17 cellular contexts compared by ENCODE assay signal in the genomic region with DNA sequence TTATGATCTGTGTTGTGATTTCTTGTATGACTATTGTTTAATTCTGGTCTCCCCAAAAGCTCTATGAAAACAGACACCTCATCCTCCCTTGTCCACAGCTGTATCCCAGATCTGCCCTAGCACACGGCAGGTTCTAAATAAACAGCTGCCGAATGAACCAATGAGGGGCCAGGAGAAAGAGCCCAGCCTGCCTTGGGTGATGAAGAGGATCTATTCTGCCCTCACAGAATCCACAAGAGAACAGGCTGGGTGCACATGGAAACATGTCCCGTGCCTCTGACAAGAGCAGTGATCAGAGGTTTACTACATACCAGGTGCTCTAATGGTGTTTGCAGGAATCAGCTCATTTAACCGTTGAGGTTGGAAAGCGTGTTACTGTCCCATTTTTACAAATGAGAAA. TPM values are rescaled to one million over a fixed set of nuclear protein-coding genes. Genes with fewer than 3 reads are reported as not detected.
DNase-seq lines count a peak whose midpoint lies in the region; FAIRE-seq and TF ChIP-seq lines count a peak whose summit lies in the region.
"Had no signal": no experiment of that assay in that cellular context is flagged by ENCODE, and none has a peak within 500 bp of the region (broad histone marks: within the 10 kb centered on the region; RNA-seq: fewer than 3 reads in every experiment).

No MANE protein-coding gene starts in this region.

- POLR2A ChIA-PET in OCI-LY7 (lab: Charles Lee), result interaction anchor here (1.2 to 4.4 kb wide), 2 partner anchors 13 to 25 kb away, joined by 4 to 15 read pairs; no protein-coding TSS in a partner anchor

- H3K36me3 ChIP-seq in BLaER1 treated with 17β-estradiol and CSF1 and Interleukin-3, amounts not matched to agents 10 nM and 100 nM, result peaks cover 0 to 27% (median 12%) of the 10 kb centered on the region in 11 experiments; a peak in 12 of 22 replicates
- H3K36me3 ChIP-seq in OCI-LY7 (ENCODE audit: insufficient read depth, low read length) (no peaks in the 10 kb centered on the region), esophagus muscularis mucosa (no peaks in the 10 kb centered on the region), rectal smooth muscle tissue (ENCODE audit: control insufficient read depth, insufficient read depth, low read length) (no peaks in the 10 kb centered on the region)

- H3K27me3 ChIP-seq in BLaER1 treated with 17β-estradiol and CSF1 and Interleukin-3, amounts not matched to agents 10 nM and 100 nM, result no peaks in the 10 kb centered on the region
- H3K27me3 ChIP-seq in esophagus muscularis mucosa (no peaks in the 10 kb centered on the region), rectal smooth muscle tissue (ENCODE audit: control insufficient read depth, insufficient read depth, low read length) (no peaks in the 10 kb centered on the region)

- intact Hi-C loops in OCI-LY7 (cut with micrococcal nuclease; ENCODE audit: unreplicated experiment), result loop anchor here (5.0 kb wide), 1 partner anchor 88 kb away; the partner anchor contains the start of gene DSN1
- intact Hi-C loops in esophagus muscularis mucosa (cut with DNase I), result loop anchor here (5.0 to 10.0 kb wide), 4 partner anchors 48 to 256 kb away; partner anchors contain the start of genes DSN1, NDRG3 and RAB5IF

- H3K79me2 ChIP-seq in OCI-LY7 (ENCODE audit: insufficient read depth, low read depth, low read length), result no peaks in the 10 kb centered on the region

- CTCF ChIA-PET in OCI-LY7 (lab: Charles Lee; ENCODE audit: unreplicated experiment), result no interaction called here

- no peaks in the 10 kb centered on the region for H3K9me2 ChIP-seq in OCI-LY7 (ENCODE audit: insufficient read depth, low read length)

- H2AFZ ChIP-seq in OCI-LY7 (ENCODE audit: low read length), result no peak overlapping the region

- no peak for FAIRE-seq in RCC 7860 (lab: Jason Lieb, UNC)
- FAIRE-seq: colon, kidney had no signal

- TF ChIP-seq POLR2A in esophagus muscularis mucosa (IDR thresholded peaks at IDR 0.05; ENCODE audit: low read depth), result no peak

- peak overlapping the region in 9 of 11 experiments; percentile 25 to 97 (median 94); a peak in 7 of 22 replicates for H3K27ac ChIP-seq in BLaER1 treated with 17β-estradiol and CSF1 and Interleukin-3, amounts not matched to agents 10 nM and 100 nM
- H3K27ac ChIP-seq in OCI-LY7 (ENCODE audit: low read depth, low read length, poor library complexity, severe bottlenecking), result no peak overlapping the region
- peak overlapping the region; percentile 94 to 96 (median 94) for H3K27ac ChIP-seq in esophagus muscularis mucosa (replicated peaks in 1 of 4)
- H3K27ac ChIP-seq in rectal smooth muscle tissue (ENCODE audit: low read depth, low read length), result peak overlapping the region; percentile 95

- TF ChIP-seq EP300 in esophagus muscularis mucosa (IDR thresholded peaks at IDR 0.05), result no peak

- H3K9me3 ChIP-seq in BLaER1 treated with 17β-estradiol and CSF1 and Interleukin-3, amounts not matched to agents 10 nM and 100 nM (replicated peaks in 1 of 11), result no peaks in the 10 kb centered on the region
- H3K9me3 ChIP-seq in OCI-LY7 (ENCODE audit: low read length) (no peaks in the 10 kb centered on the region), esophagus muscularis mucosa (no peaks in the 10 kb centered on the region)

- DNase-seq in OCI-LY7 (ENCODE audit: low spot score) (no peak), esophagus muscularis mucosa (ENCODE audit: extremely low spot score) (no peak), ecto neural progenitor cell (ENCODE audit: low spot score) (no peak), RCC 7860 (ENCODE audit: low spot score) (no peak), Ammon's horn (ENCODE audit: low spot score) (no peak), inferior parietal cortex (ENCODE audit: extremely low spot score) (no peak)
- DNase-seq: activated CD4-positive, alpha-beta memory T cell treated with anti-CD3 and anti-CD28 coated beads, Interleukin-2, amount 10 ng/mL, durations not matched to agents 7 days and 5 days; activated gamma-delta T cell treated with Interleukin-2 at 50 U/mL for 16 hours; CD4-positive, alpha-beta memory T cell; kidney; NCI-H1694; NCI-H82; occipital lobe; SW 1271 had no signal

- peak overlapping the region in 8 of 10 experiments; percentile 81 to 99 (median 93); a peak in 12 of 20 replicates for H3K4me3 ChIP-seq in BLaER1 treated with 17β-estradiol and CSF1 and Interleukin-3, amounts not matched to agents 10 nM and 100 nM
- H3K4me3 ChIP-seq in OCI-LY7 (ENCODE audit: low read depth, low read length, poor library complexity, severe bottlenecking) (no peak overlapping the region), esophagus muscularis mucosa (peak overlapping the region in 2 of 4 donors; percentile 73 to 87), rectal smooth muscle tissue (ENCODE audit: low read length) (no peak overlapping the region)

- BruUV-seq in OCI-LY7 (replicated peaks; lab: Mats Ljungman, UMichigan), result no TSS peak

- TF ChIP-seq CTCF in OCI-LY7 (conservative IDR thresholded peaks at IDR 0.05; ENCODE audit: low read length) (no peak), esophagus muscularis mucosa (IDR thresholded peaks at IDR 0.05) (no peak)

- WGBS in esophagus muscularis mucosa, result 48% methylated on average over 5 of the region's 5 CpGs

- H3K4me2 ChIP-seq in BLaER1 treated with 17β-estradiol and CSF1 and Interleukin-3, amounts not matched to agents 10 nM and 100 nM, result peak overlapping the region; percentile 88 to 98 (median 95)
- peak overlapping the region; percentile 62 for H3K4me2 ChIP-seq in OCI-LY7 (ENCODE audit: low read length)

- H3K4me1 ChIP-seq in BLaER1 treated with 17β-estradiol and CSF1 and Interleukin-3, amounts not matched to agents 10 nM and 100 nM, result peaks cover 65 to 85% (median 79%) of the 10 kb centered on the region in 10 experiments
- H3K4me1 ChIP-seq in OCI-LY7 (ENCODE audit: insufficient read depth, low read length, poor library complexity, severe bottlenecking) (peaks cover 51% of the 10 kb centered on the region), esophagus muscularis mucosa (peaks cover 67 to 85% (median 82%) of the 10 kb centered on the region in 4 donors), rectal smooth muscle tissue (ENCODE audit: control insufficient read depth, insufficient read depth, low read length) (peaks cover 45% of the 10 kb centered on the region)

- H4K20me1 ChIP-seq in BLaER1 treated with 17β-estradiol and CSF1 and Interleukin-3, amounts not matched to agents 10 nM and 100 nM, result peaks cover 63 to 75% (median 70%) of the 10 kb centered on the region in 11 experiments; a peak in 21 of 22 replicates
- H4K20me1 ChIP-seq in OCI-LY7 (ENCODE audit: insufficient read depth, low read length), result no peaks in the 10 kb centered on the region

- peak overlapping the region in 10 of 11 experiments; percentile 88 to 99 (median 96); a peak in 17 of 22 replicates for H3K9ac ChIP-seq in BLaER1 treated with 17β-estradiol and CSF1 and Interleukin-3, amounts not matched to agents 10 nM and 100 nM
- H3K9ac ChIP-seq in rectal smooth muscle tissue (ENCODE audit: low read length), result peak overlapping the region; percentile 32

RNA-seq across cellular contexts. Expression of gene TLDC2, which starts 15.6 kb away (rescaled TPM):
- 0.18 TPM in 1 of 2 replicates, not detected in the other for total RNA-seq in OCI-LY7 (2014; rRNA removed; shearing (Covaris generic))
- total RNA-seq in OCI-LY7 (2022) (not detected in 2 replicates), esophagus muscularis mucosa (under 1 TPM in 3 of 4 donors, not detected in 1; 0.34 to 0.66 (median 0.42) TPM)
- total RNA-seq: activated CD4-positive, alpha-beta memory T cell treated with anti-CD3 and anti-CD28 coated beads, Interleukin-2, amount 10 ng/mL, durations not matched to agents 7 days and 5 days; CD4-positive, alpha-beta memory T cell had no signal

Comparison
In these comparisons a context has a peak if more than half of its experiments do, and no peak if none do; other contexts are left out.
1. H3K4me3 ChIP-seq: peak in BLaER1 treated with 17β-estradiol and CSF1 and Interleukin-3, amounts not matched to agents 10 nM and 100 nM (8 of 10); none in OCI-LY7 (single experiment) and rectal smooth muscle tissue (single experiment).